ENCODE assay signal across 23 cellular contexts in genomic region chr3:62670351-62670750, GRCh38.
DNase-seq lines count a peak whose midpoint lies in the region; ATAC-seq, FAIRE-seq and TF ChIP-seq lines count a peak whose summit lies in the region.
"Had no signal": no experiment of that assay in that cellular context is flagged by ENCODE, and none has a peak within 500 bp of the region (broad histone marks: within the 10 kb centered on the region; RNA-seq: fewer than 3 reads in every experiment).

No MANE protein-coding gene starts in this region.

- H3K27me3 ChIP-seq in bronchial epithelial cell (ENCODE audit: control insufficient read depth, insufficient read depth, low read length): no peaks in the 10 kb centered on the region
- H3K27me3 ChIP-seq: BLaER1, MG63 had no signal

- H3K4me3 ChIP-seq in bronchial epithelial cell (ENCODE audit: low read depth, low read length): no peak overlapping the region
- H3K4me3 ChIP-seq: BLaER1, MG63, SK-N-MC had no signal

- ATAC-seq in GM18868 (IDR thresholded peaks at IDR 0.05; ENCODE audit: unreplicated experiment): no peak
- ATAC-seq: CD8-positive, alpha-beta T cell; PC-3; Right ventricle myocardium inferior had no signal

- no peaks in the 10 kb centered on the region for H3K36me3 ChIP-seq in bronchial epithelial cell (ENCODE audit: control insufficient read depth, insufficient read depth, low read length)
- H3K36me3 ChIP-seq: BLaER1, MG63 had no signal

- no peak for FAIRE-seq in bronchial epithelial cell (lab: Jason Lieb, UNC)
- FAIRE-seq: GM12892 had no signal

- DNase-seq in Ammon's horn (ENCODE audit: low spot score) (peak; percentile 39), HCEC 1CT (peak; percentile 60), bronchial epithelial cell (ENCODE audit: low read depth) (peak; percentile 29), pons (ENCODE audit: low spot score) (peak; percentile 36), G401 (ENCODE audit: low spot score) (no peak), DMS 273 treated with DMSO at 0.1 percent for 48 hours (lab: John Stamatoyannopoulos, UW) (no peak)
- DNase-seq: ACHN; CD8-positive, alpha-beta T cell; DMS79; GDM1; GOT3; MG63; NCI-H1105 treated with DMSO at 0.1 percent for 48 hours; NCI-H1694 treated with DMSO at 0.1 percent for 48 hours; NCI-H2107; NCI-H446; NCI-H748 treated with DMSO at 0.1 percent for 48 hours; PC-3 had no signal

- no peak for TF ChIP-seq CTCF in bronchial epithelial cell (IDR thresholded peaks at IDR 0.05; ENCODE audit: insufficient read depth, low read length, severe bottlenecking)

- in situ Hi-C loops in G401 (cut with HindIII; ENCODE audit: low sequenced_read_pairs): no loop called here

Comparison
In these comparisons a context has a peak if more than half of its experiments do, and no peak if none do; other contexts are left out.
1. DNase-seq: peak in Ammon's horn (single experiment), HCEC 1CT (single experiment), bronchial epithelial cell (single experiment) and pons (single experiment); none in G401 (single experiment) and DMS 273 treated with DMSO at 0.1 percent for 48 hours (single experiment).